Comparison of ENCODE assay signal across 2 cellular contexts in genomic region chr3:30665539-30665938, GRCh38.
TF ChIP-seq lines count a peak whose summit lies in the region.

No MANE protein-coding gene starts in this region.

TF ChIP-seq in endothelial cell of umbilical vein, 7 proteins besides CTCF, POLR2A, EP300 and RAD21 (continued from another document):
- no peak for TF ChIP-seq POLR2AphosphoS5 (IDR thresholded peaks at IDR 0.05; ENCODE audit: insufficient read depth, low read depth, low read length)
- no peak for TF ChIP-seq FOS (IDR thresholded peaks at IDR 0.05; ENCODE audit: borderline replicate concordance, insufficient read depth, low read length)
- no peak for TF ChIP-seq JUN (IDR thresholded peaks at IDR 0.05; ENCODE audit: borderline replicate concordance, insufficient read depth, insufficient read length, low read depth)
- TF ChIP-seq GATA2 (IDR thresholded peaks at IDR 0.05; ENCODE audit: insufficient read depth, insufficient read length, low read depth, low read length), result no peak
- no peak for TF ChIP-seq MYC (IDR thresholded peaks at IDR 0.05; ENCODE audit: low read depth, low read length)

TF ChIP-seq in HEK293T, 16 proteins besides CTCF, POLR2A, EP300 and RAD21 (continued from another document):
- TF ChIP-seq PKNOX1 (IDR thresholded peaks at IDR 0.05) (no peak), HDGF (IDR thresholded peaks at IDR 0.05; ENCODE audit: borderline replicate concordance) (no peak), FOXA1 (IDR thresholded peaks at IDR 0.05) (no peak), LEF1 (IDR thresholded peaks at IDR 0.05; ENCODE audit: borderline replicate concordance) (no peak), NFRKB (IDR thresholded peaks at IDR 0.05) (no peak), ARNT (IDR thresholded peaks at IDR 0.05) (no peak), SP1 (IDR thresholded peaks at IDR 0.05) (no peak), CTBP1 (IDR thresholded peaks at IDR 0.05; ENCODE audit: borderline replicate concordance) (no peak), L3MBTL2 (conservative IDR thresholded peaks at IDR 0.05) (no peak), BHLHE40 (IDR thresholded peaks at IDR 0.05; ENCODE audit: borderline replicate concordance) (no peak)
